9 cellular contexts compared by ENCODE assay signal in the genomic region with DNA sequence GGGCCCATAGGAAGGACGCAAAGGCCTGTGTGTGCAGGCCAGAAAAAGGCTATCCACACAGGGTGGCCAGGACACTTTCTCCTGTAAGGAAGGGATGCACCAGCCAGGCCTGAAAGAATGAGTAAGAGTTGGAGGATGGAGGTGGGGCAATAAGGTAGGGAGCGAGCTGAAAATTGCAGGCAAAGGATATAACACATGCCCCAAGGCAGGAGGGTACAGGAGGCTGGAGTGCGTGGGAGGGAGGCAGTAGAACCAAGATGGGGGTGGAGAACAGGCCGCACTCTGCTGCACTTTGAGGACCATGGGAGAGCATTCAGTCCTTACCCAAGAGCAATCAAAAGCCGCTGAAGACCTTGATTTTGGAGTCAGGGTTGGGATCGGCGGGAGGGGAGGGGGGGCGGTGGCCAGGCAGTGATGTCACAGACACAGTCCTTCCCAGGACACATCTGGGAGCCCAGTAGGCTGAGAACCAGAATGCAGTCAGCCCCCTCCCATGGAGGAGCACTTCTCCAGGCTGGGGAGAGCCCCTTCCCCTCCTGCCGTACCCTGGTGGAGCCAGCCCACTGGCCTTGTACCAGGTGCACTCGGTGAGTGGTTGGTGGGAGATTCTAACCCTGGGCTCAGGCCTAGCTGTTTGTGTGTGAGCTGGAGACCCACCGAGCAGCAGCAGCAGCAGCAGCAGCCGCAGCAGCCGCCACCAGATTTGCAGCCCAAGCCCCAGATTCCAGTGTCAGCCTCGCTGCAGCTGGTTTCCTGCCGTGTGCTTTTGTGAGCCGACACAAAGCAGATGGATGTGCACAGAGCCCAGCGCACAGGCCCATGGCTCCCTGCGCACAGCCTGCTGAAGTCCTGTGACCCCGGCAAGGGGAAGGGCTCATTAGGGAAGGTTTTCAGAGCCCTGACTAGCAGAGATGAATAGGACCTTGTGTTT. TPM values are rescaled to one million over a fixed set of nuclear protein-coding genes. Genes with fewer than 3 reads are reported as not detected.
DNase-seq lines count a peak whose midpoint lies in the region; ATAC-seq and TF ChIP-seq lines count a peak whose summit lies in the region.
"Had no signal": no experiment of that assay in that cellular context is flagged by ENCODE, and none has a peak within 500 bp of the region (broad histone marks: within the 10 kb centered on the region; RNA-seq: fewer than 3 reads in every experiment).

No MANE protein-coding gene starts in this region.

- no peak overlapping the region for H3K4me3 Mint-ChIP-seq in stimulated activated naive CD8-positive, alpha-beta T cell treated with anti-CD3 and anti-CD28 coated beads, Interleukin-15, amount 100 ng/mL, for 72 hours
- H3K4me3 Mint-ChIP-seq in brain (peak overlapping the region in 3 of 5 experiments; percentile 12 to 35 (median 33)), memory B cell (no peak overlapping the region)

- H3K4me1 Mint-ChIP-seq in stimulated activated naive CD8-positive, alpha-beta T cell treated with anti-CD3 and anti-CD28 coated beads, Interleukin-15, amount 100 ng/mL, for 72 hours: peaks cover under 1% of the 10 kb centered on the region
- H3K4me1 Mint-ChIP-seq in brain (peaks cover 67% of the 10 kb centered on the region), memory B cell (no peaks in the 10 kb centered on the region)

- no peaks in the 10 kb centered on the region for H3K27me3 Mint-ChIP-seq in stimulated activated naive CD8-positive, alpha-beta T cell treated with anti-CD3 and anti-CD28 coated beads, Interleukin-15, amount 100 ng/mL, for 72 hours
- H3K27me3 Mint-ChIP-seq in brain: peaks cover 3% of the 10 kb centered on the region
- H3K27me3 Mint-ChIP-seq in memory B cell: no peaks in the 10 kb centered on the region

- H3K36me3 Mint-ChIP-seq in brain (peaks cover 23% of the 10 kb centered on the region), memory B cell (peaks cover 7% of the 10 kb centered on the region)

- no peaks in the 10 kb centered on the region for H3K9me3 Mint-ChIP-seq in stimulated activated naive CD8-positive, alpha-beta T cell treated with anti-CD3 and anti-CD28 coated beads, Interleukin-15, amount 100 ng/mL, for 72 hours
- H3K9me3 Mint-ChIP-seq in brain (peaks cover 0 to 7% (median 0%) of the 10 kb centered on the region in 5 experiments), memory B cell (no peaks in the 10 kb centered on the region)

- TF ChIP-seq CTCF in brain (conservative IDR thresholded peaks at IDR 0.05): no peak

- ATAC-seq in stimulated activated naive CD8-positive, alpha-beta T cell treated with anti-CD3 and anti-CD28 coated beads, Interleukin-15, amount 100 ng/mL, for 72 hours: peak; percentile 35
- ATAC-seq in stimulated activated naive CD8-positive, alpha-beta T cell treated with anti-CD3 and anti-CD28 coated beads, Interleukin-15, Interleukin-2, amounts not matched to agents 100 U/mL and 50 U/mL, for 24 hours: no peak
- ATAC-seq in memory B cell (ENCODE audit: low read depth) (no peak), GM21360 (IDR thresholded peaks at IDR 0.05; ENCODE audit: unreplicated experiment) (no peak)

- peak overlapping the region in 1 of 2 donors; percentile 0 for H3K27ac Mint-ChIP-seq in stimulated activated naive CD8-positive, alpha-beta T cell treated with anti-CD3 and anti-CD28 coated beads, Interleukin-15, amount 100 ng/mL, for 72 hours
- peak overlapping the region; percentile 73 to 98 (median 89) for H3K27ac Mint-ChIP-seq in brain
- peak overlapping the region; percentile 9 for H3K27ac Mint-ChIP-seq in memory B cell

- no peak for DNase-seq in stimulated activated naive CD8-positive, alpha-beta T cell treated with anti-CD3 and anti-CD28 coated beads, Interleukin-15, amount 100 ng/mL, for 72 hours
- DNase-seq in stimulated activated naive CD8-positive, alpha-beta T cell treated with anti-CD3 and anti-CD28 coated beads, Interleukin-15, Interleukin-2, amounts not matched to agents 100 U/mL and 50 U/mL, for 24 hours: no peak
- DNase-seq in memory B cell (ENCODE audit: low spot score in 2 of 2) (no peak), SHP77 (lab: John Stamatoyannopoulos, UW) (no peak), DMS114 treated with DMSO at 0.1 percent for 48 hours (lab: John Stamatoyannopoulos, UW; ENCODE audit: unreplicated experiment) (no peak)
- DNase-seq in stimulated activated CD4-positive, alpha-beta T cell treated with anti-CD3 and anti-CD28 coated beads, Interleukin-12 subunit alpha, Interleukin-12 subunit beta, amount 100 ng/mL, for 4 hours: no peak
- DNase-seq: NCI-H1417 had no signal

RNA-seq across cellular contexts. Expression of a gene that starts 17.5 kb away (rescaled TPM):
- polyA plus RNA-seq in brain (ENCODE audit: insufficient read depth, low read depth, low replicate concordance): 49.0 TPM

RNA-seq across cellular contexts. Expression of a gene that starts 29.2 kb away (rescaled TPM):
- polyA plus RNA-seq in brain (ENCODE audit: insufficient read depth, low read depth, low replicate concordance): 34.1 TPM

RNA-seq across cellular contexts. Expression of a gene that starts 55.5 kb away (rescaled TPM):
- 0.97 TPM for polyA plus RNA-seq in brain (ENCODE audit: insufficient read depth, low read depth, low replicate concordance)

Comparison
In these comparisons a context has a peak if more than half of its experiments do, and no peak if none do; other contexts are left out.
1. H3K4me3 Mint-ChIP-seq: peak in brain (3 of 5); none in stimulated activated naive CD8-positive, alpha-beta T cell treated with anti-CD3 and anti-CD28 coated beads, Interleukin-15, amount 100 ng/mL, for 72 hours (0 of 2) and memory B cell (single experiment).